In genomic region chr19:40475878-40476630, GRCh38 we compare ENCODE assay signal across 8 cellular contexts. TPM values are rescaled to one million over a fixed set of nuclear protein-coding genes. Genes with fewer than 3 reads are reported as not detected.
A peak's percentile ranks its signal among the peaks of the same experiment; 100 is the strongest.
DNase-seq lines count a peak whose midpoint lies in the region; ATAC-seq and TF ChIP-seq lines count a peak whose summit lies in the region.
"Not testable (repeated sequence)": the region's sequence is repeated elsewhere in the genome, so short reads cannot be mapped to it uniquely, and the experiment has no call there.

No MANE protein-coding gene starts in this region.

- not testable (repeated sequence) for H3K27me3 Mint-ChIP-seq in activated T-cell treated with anti-CD3 and anti-CD28 coated beads, Interleukin-2, amount 50 U/mL, for 4 hours (ENCODE audit: low read depth)

- peak; percentile 65 to 88 for ATAC-seq in activated CD4-positive, CD25-positive, alpha-beta regulatory T cell treated with anti-CD3 and anti-CD28 coated beads, Interleukin-2, amount 50 U/mL, for 24 hours
- peak; percentile 58 to 67 for ATAC-seq in activated T-cell treated with anti-CD3 and anti-CD28 coated beads, Interleukin-2, amount 50 U/mL, for 4 hours
- peak; percentile 43 to 96 for ATAC-seq in activated naive CD4-positive, alpha-beta T cell treated with anti-CD3 and anti-CD28 coated beads, Interleukin-2, amount 50 U/mL, for 72 hours
- peak; percentile 32 for ATAC-seq in stimulated activated naive CD8-positive, alpha-beta T cell treated with anti-CD3 and anti-CD28 coated beads, Interleukin-15, Interleukin-2, amounts not matched to agents 100 U/mL and 50 U/mL, for 24 hours

- peak; percentile 27 for DNase-seq in DMS53 (lab: John Stamatoyannopoulos, UW)
- not testable (repeated sequence) for DNase-seq in activated T-cell treated with anti-CD3 and anti-CD28 coated beads, Interleukin-2, amount 50 U/mL, for 4 hours; activated naive CD4-positive, alpha-beta T cell treated with anti-CD3 and anti-CD28 coated beads, Interleukin-2, amount 50 U/mL, for 72 hours (ENCODE audit: low spot score in 2 of 2); stimulated activated naive CD8-positive, alpha-beta T cell treated with anti-CD3 and anti-CD28 coated beads, Interleukin-15, Interleukin-2, amounts not matched to agents 100 U/mL and 50 U/mL, for 24 hours
- peak; percentile 28 for DNase-seq in choroid plexus epithelial cell (ENCODE audit: low read depth)
- peak; percentile 21 for DNase-seq in fibroblast of the aortic adventitia (ENCODE audit: low read depth)

- H3K4me1 ChIP-seq in HEK293 (ENCODE audit: control insufficient read depth, insufficient read depth, low read length): not testable (repeated sequence)

- H3K27ac ChIP-seq in HEK293 (ENCODE audit: extremely low read depth, low read depth, low read length): not testable (repeated sequence)

- not testable (repeated sequence) for H3K9me3 ChIP-seq in HEK293 (ENCODE audit: control insufficient read depth, insufficient read depth, low read depth, low read length)

- not testable (repeated sequence) for H3K4me3 Mint-ChIP-seq in activated T-cell treated with anti-CD3 and anti-CD28 coated beads, Interleukin-2, amount 50 U/mL, for 4 hours

- H3K36me3 ChIP-seq in HEK293 (ENCODE audit: control insufficient read depth in 2 of 2, insufficient read depth in 1 of 2, low read length in 2 of 2): not testable (repeated sequence)

- not testable (repeated sequence) for H3K4me3 ChIP-seq in HEK293 (ENCODE audit: low read depth, low read length); choroid plexus epithelial cell (ENCODE audit: low read depth, low read length); fibroblast of the aortic adventitia (ENCODE audit: low read depth, low read length)

- H3K9me3 Mint-ChIP-seq in activated T-cell treated with anti-CD3 and anti-CD28 coated beads, Interleukin-2, amount 50 U/mL, for 4 hours; activated naive CD4-positive, alpha-beta T cell treated with anti-CD3 and anti-CD28 coated beads, Interleukin-2, amount 50 U/mL, for 72 hours: not testable (repeated sequence)

- H3K36me3 Mint-ChIP-seq in activated T-cell treated with anti-CD3 and anti-CD28 coated beads, Interleukin-2, amount 50 U/mL, for 4 hours (ENCODE audit: insufficient read depth); activated naive CD4-positive, alpha-beta T cell treated with anti-CD3 and anti-CD28 coated beads, Interleukin-2, amount 50 U/mL, for 72 hours: not testable (repeated sequence)

- peak overlapping the region in 1 of 2 donors; percentile 14 for H3K27ac Mint-ChIP-seq in activated naive CD4-positive, alpha-beta T cell treated with anti-CD3 and anti-CD28 coated beads, Interleukin-2, amount 50 U/mL, for 72 hours

- CTCF ChIA-PET in HEK293 (lab: Yijun Ruan, JAX): interaction anchor here (0.5 to 3.7 kb wide), 6 partner anchors 11 to 1430 kb away, joined by 3 to 27 read pairs (median 4); partner anchors contain the start of gene BLVRB

- TF ChIP-seq CTCF in HEK293 (tag by site-specific recombination; IDR thresholded peaks at IDR 0.05); choroid plexus epithelial cell (conservative IDR thresholded peaks at IDR 0.05; ENCODE audit: low read depth, low read length); fibroblast of the aortic adventitia (IDR thresholded peaks at IDR 0.05; ENCODE audit: insufficient read depth, low read length): not testable (repeated sequence)

- POLR2A ChIA-PET in HEK293 (lab: Yijun Ruan, JAX): interaction anchor here (0.7 to 1.5 kb wide), 3 partner anchors 10 to 50 kb away, joined by 3 to 12 read pairs (median 4); partner anchors contain the start of genes BLVRB and SERTAD1

- H3K4me1 Mint-ChIP-seq in activated T-cell treated with anti-CD3 and anti-CD28 coated beads, Interleukin-2, amount 50 U/mL, for 4 hours (ENCODE audit: low read depth): not testable (repeated sequence)

TF ChIP-seq in HEK293, 187 proteins besides CTCF, POLR2A, EP300 and RAD21:
- TF ChIP-seq GFI1B (tag by site-specific recombination; IDR thresholded peaks at IDR 0.05): 0 out of 2 replicates have a peak, but pooled peaks have one; percentile 28
- TF ChIP-seq KLF8 (tag by site-specific recombination; IDR thresholded peaks at IDR 0.05): 0 out of 2 replicates have a peak, but pooled peaks have one; percentile 5
- peak; percentile 93 for TF ChIP-seq SCRT1 (tag by site-specific recombination; IDR thresholded peaks at IDR 0.05; ENCODE audit: borderline replicate concordance)
- TF ChIP-seq SCRT2 (tag by site-specific recombination; IDR thresholded peaks at IDR 0.05): peak; percentile 90

RNA-seq across cellular contexts. Expression of gene SPTBN4, which starts 9.3 kb away (rescaled TPM):
- 1 to 10 TPM; 1.2 to 2.1 (median 1.8) TPM for total RNA-seq in activated T-cell treated with anti-CD3 and anti-CD28 coated beads, Interleukin-2, amount 50 U/mL, for 4 hours
- total RNA-seq in activated naive CD4-positive, alpha-beta T cell treated with anti-CD3 and anti-CD28 coated beads, Interleukin-2, amount 50 U/mL, for 72 hours: 1 to 10 TPM; 3.7 to 4.2 TPM
- total RNA-seq in fibroblast of the aortic adventitia (ENCODE audit: low replicate concordance): 3.5 and 9.5 TPM in 2 replicates

RNA-seq across cellular contexts. Expression of gene BLVRB, which starts 10.5 kb away (rescaled TPM):
- 10 to 100 TPM; 17.0 to 19.2 (median 18.1) TPM for total RNA-seq in activated T-cell treated with anti-CD3 and anti-CD28 coated beads, Interleukin-2, amount 50 U/mL, for 4 hours
- 10 to 100 TPM; 39.7 to 52.2 TPM for total RNA-seq in activated naive CD4-positive, alpha-beta T cell treated with anti-CD3 and anti-CD28 coated beads, Interleukin-2, amount 50 U/mL, for 72 hours
- total RNA-seq in fibroblast of the aortic adventitia (ENCODE audit: low replicate concordance): 71.5 and 77.2 TPM in 2 replicates

RNA-seq across cellular contexts. Expression of gene SERTAD3, which starts 31.9 kb away (rescaled TPM):
- 1 to 10 TPM; 6.4 to 9.5 (median 6.8) TPM for total RNA-seq in activated T-cell treated with anti-CD3 and anti-CD28 coated beads, Interleukin-2, amount 50 U/mL, for 4 hours
- total RNA-seq in activated naive CD4-positive, alpha-beta T cell treated with anti-CD3 and anti-CD28 coated beads, Interleukin-2, amount 50 U/mL, for 72 hours: 10 to 100 TPM; 14.3 to 23.4 TPM
- total RNA-seq in fibroblast of the aortic adventitia (ENCODE audit: low replicate concordance): 6.2 and 24.4 TPM in 2 replicates

RNA-seq across cellular contexts. Expression of gene SERTAD1, which starts 50.3 kb away (rescaled TPM):
- total RNA-seq in activated T-cell treated with anti-CD3 and anti-CD28 coated beads, Interleukin-2, amount 50 U/mL, for 4 hours: 10 to 100 TPM; 24.2 to 33.9 (median 33.7) TPM
- total RNA-seq in activated naive CD4-positive, alpha-beta T cell treated with anti-CD3 and anti-CD28 coated beads, Interleukin-2, amount 50 U/mL, for 72 hours: 10 to 100 TPM; 13.8 to 17.9 TPM
- 13.8 and 18.2 TPM in 2 replicates for total RNA-seq in fibroblast of the aortic adventitia (ENCODE audit: low replicate concordance)
